ENCODE assay signal across 8 cellular contexts in the genomic region with DNA sequence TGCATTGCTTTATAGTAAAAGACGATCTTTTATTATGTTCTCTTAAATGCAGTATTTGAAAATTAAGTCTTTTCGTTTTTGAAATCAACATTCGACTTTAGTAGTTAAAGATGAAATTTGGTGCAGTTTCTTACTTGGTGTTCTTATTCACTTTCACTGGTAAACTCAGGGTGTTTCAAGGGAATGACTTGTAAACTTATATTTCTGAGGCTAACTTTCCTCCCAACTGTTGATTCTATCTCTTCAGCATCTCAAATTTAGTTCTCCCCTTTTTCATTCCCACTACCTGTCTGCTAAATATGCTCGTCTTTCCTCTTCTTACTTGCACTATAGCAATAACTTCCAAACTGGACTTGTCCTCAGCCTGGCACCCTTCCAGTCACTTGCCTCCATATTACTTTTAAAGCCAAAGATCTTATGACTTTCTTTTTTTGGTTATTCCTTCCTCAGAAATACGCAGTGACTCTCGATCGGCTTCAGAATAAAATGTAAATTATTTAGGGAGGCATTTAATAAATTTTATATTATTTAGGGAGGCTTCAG. TPM values are rescaled to one million over a fixed set of nuclear protein-coding genes. Genes with fewer than 3 reads are reported as not detected.
DNase-seq lines count a peak whose midpoint lies in the region; ATAC-seq, FAIRE-seq and TF ChIP-seq lines count a peak whose summit lies in the region.

No MANE protein-coding gene starts in this region.

- RAD21 ChIA-PET in GM12878 (lab: Charles Lee; ENCODE audit: unreplicated experiment): interaction anchor here (1.1 to 2.0 kb wide), 5 partner anchors 62 to 162 kb away, joined by 3 to 10 read pairs (median 3); a partner anchor contains a TSS

- BruUV-seq in GM12878 (replicated peaks; lab: Mats Ljungman, UMichigan): no TSS peak

- H3K9me3 ChIP-seq in left ventricle myocardium inferior (replicated peaks): no peaks in the 10 kb centered on the region
- no peaks in the 10 kb centered on the region for H3K9me3 ChIP-seq in GM12878 (replicated peaks; ENCODE audit: control insufficient read depth, insufficient read depth, low read length)
- H3K9me3 ChIP-seq in lower lobe of right lung: no peaks in the 10 kb centered on the region
- no peaks in the 10 kb centered on the region for H3K9me3 ChIP-seq in uterus

- POLR2A ChIA-PET in GM12878 (lab: Charles Lee): interaction anchor here (0.7 to 1.5 kb wide), 2 partner anchors 67 to 279 kb away, joined by 3 read pairs; a partner anchor contains a TSS

- TF ChIP-seq CTCF in left ventricle myocardium inferior (IDR thresholded peaks at IDR 0.05; ENCODE audit: borderline replicate concordance): no peak
- no peak for TF ChIP-seq CTCF in GM12878 (IDR thresholded peaks at IDR 0.05 in 2 of 3, conservative IDR thresholded peaks at IDR 0.05 in 1 of 3; ENCODE audit: control insufficient read depth in 2 of 3, extremely low read depth in 1 of 3, insufficient read depth in 1 of 3, low read depth in 3 of 3, low read length in 3 of 3)
- no peak for TF ChIP-seq CTCF in lower lobe of right lung (IDR thresholded peaks at IDR 0.05)
- no peak for TF ChIP-seq CTCF in uterus (IDR thresholded peaks at IDR 0.05)

- no peak for TF ChIP-seq RAD21 in GM12878 (IDR thresholded peaks at IDR 0.05; ENCODE audit: insufficient read depth, low read depth, low read length)

- SMC1A ChIA-PET in GM12878 (lab: Charles Lee; ENCODE audit: uncharacterized antibody, unreplicated experiment): interaction anchor here (0.6 to 1.3 kb wide), 4 partner anchors 50 to 94 kb away, joined by 3 to 5 read pairs (median 4); no protein-coding TSS in a partner anchor

- peak overlapping the region; percentile 79 for H3K9ac ChIP-seq in GM12878 (ENCODE audit: control insufficient read depth, insufficient read depth, low read length)

- peaks cover 30% of the 10 kb centered on the region for H3K79me2 ChIP-seq in GM12878 (ENCODE audit: control insufficient read depth, insufficient read depth, low read length)

- DNase-seq in left ventricle myocardium inferior (no peak), left cardiac atrium (no peak), GM12878 (ENCODE audit: low read depth, low spot score) (no peak), lower lobe of right lung (no peak), uterus (no peak), ureter (ENCODE audit: low spot score) (no peak), NCI-H748 (lab: John Stamatoyannopoulos, UW; ENCODE audit: unreplicated experiment) (no peak)

- H3K27me3 ChIP-seq in left ventricle myocardium inferior (ENCODE audit: low read depth): no peaks in the 10 kb centered on the region
- no peaks in the 10 kb centered on the region for H3K27me3 ChIP-seq in GM12878 (replicated peaks in 1 of 2; ENCODE audit: control insufficient read depth in 2 of 2, insufficient read depth in 2 of 2, low read length in 1 of 2)
- no peaks in the 10 kb centered on the region for H3K27me3 ChIP-seq in lower lobe of right lung (ENCODE audit: low read depth)
- no peaks in the 10 kb centered on the region for H3K27me3 ChIP-seq in uterus

- H3K36me3 ChIP-seq in left ventricle myocardium inferior (peaks cover 12% of the 10 kb centered on the region), GM12878 (ENCODE audit: control insufficient read depth in 2 of 2, insufficient read depth in 2 of 2, low read length in 1 of 2) (peaks cover 0 to 3% of the 10 kb centered on the region in 2 experiments; a peak in 1 of 4 replicates), lower lobe of right lung (peaks cover 13% of the 10 kb centered on the region), uterus (no peaks in the 10 kb centered on the region)

- no peak for TF ChIP-seq EP300 in GM12878 (IDR thresholded peaks at IDR 0.05; ENCODE audit: borderline replicate concordance in 1 of 2, control insufficient read depth in 1 of 2, low read depth in 2 of 2, low read length in 2 of 2)

- H2AFZ ChIP-seq in GM12878 (ENCODE audit: control insufficient read depth, low read depth, low read length): peak overlapping the region; percentile 95

- no peak for FAIRE-seq in GM12878 (lab: Jason Lieb, UNC)

- no peaks in the 10 kb centered on the region for H4K20me1 ChIP-seq in GM12878 (ENCODE audit: control insufficient read depth, insufficient read depth)

- in situ Hi-C loops in GM12878 (cut with MboI): no loop called here

- WGBS in GM12878 (ENCODE audit: insufficient coverage, insufficient replicate concordance, low lambda C conversion rate, missing lambda C conversion rate): 55% methylated on average over 7 of the region's 7 CpGs

- H3K27ac ChIP-seq in left ventricle myocardium inferior (replicated peaks): peak overlapping the region; percentile 80
- H3K27ac ChIP-seq in GM12878 (ENCODE audit: control insufficient read depth, insufficient read depth): peak overlapping the region; percentile 68
- H3K27ac ChIP-seq in lower lobe of right lung: peak overlapping the region; percentile 86
- peak overlapping the region in 1 of 2 donors; percentile 46 for H3K27ac ChIP-seq in uterus

- H3K4me3 ChIP-seq in left ventricle myocardium inferior: peak overlapping the region; percentile 85
- H3K4me3 ChIP-seq in GM12878: peak overlapping the region; percentile 92
- peak overlapping the region; percentile 95 for H3K4me3 ChIP-seq in lower lobe of right lung
- peak overlapping the region; percentile 65 to 93 for H3K4me3 ChIP-seq in uterus

- intact Hi-C loops in left ventricle myocardium inferior (cut with micrococcal nuclease): no loop called here
- intact Hi-C loops in left cardiac atrium (cut with DNase I): no loop called here
- intact Hi-C loops in GM12878 (cut with micrococcal nuclease; ENCODE audit: unreplicated experiment): loop anchor here (5.0 kb wide), 1 partner anchor 67 kb away; a partner anchor contains a TSS
- intact Hi-C loops in lower lobe of right lung (cut with DNase I): no loop called here
- intact Hi-C loops in uterus (cut with DNase I; ENCODE audit: low total_unique reads): no loop called here

- ATAC-seq in left cardiac atrium (no peak), GM12878 (no peak), lower lobe of right lung (no peak), HG03280 (IDR thresholded peaks at IDR 0.05; ENCODE audit: unreplicated experiment) (no peak)

- peak overlapping the region; percentile 91 for H3K4me2 ChIP-seq in GM12878 (ENCODE audit: control insufficient read depth, insufficient read depth)

- TF ChIP-seq POLR2A in GM12878 (IDR thresholded peaks at IDR 0.05; ENCODE audit: low read depth, low read length): no peak
- TF ChIP-seq POLR2A in uterus (IDR thresholded peaks at IDR 0.05): no peak

- H3K4me1 ChIP-seq in left ventricle myocardium inferior: peaks cover 32% of the 10 kb centered on the region
- no peaks in the 10 kb centered on the region for H3K4me1 ChIP-seq in GM12878 (ENCODE audit: control insufficient read depth, insufficient read depth, low read length)
- H3K4me1 ChIP-seq in lower lobe of right lung: peaks cover 10% of the 10 kb centered on the region
- H3K4me1 ChIP-seq in uterus: no peaks in the 10 kb centered on the region

- CTCF ChIA-PET in GM12878 (lab: Yijun Ruan, JAX): interaction anchor here (1.3 kb wide), 1 partner anchor 490 kb away, joined by 3 read pairs; no protein-coding TSS in a partner anchor

TF ChIP-seq in GM12878, 131 proteins besides CTCF, POLR2A, EP300 and RAD21 (continues in another document):
- TF ChIP-seq JUNB (IDR thresholded peaks at IDR 0.05) (no peak), POU2F2 (IDR thresholded peaks at IDR 0.05; ENCODE audit: borderline replicate concordance, low read depth, low read length) (no peak)
- TF ChIP-seq, protein P1, sequence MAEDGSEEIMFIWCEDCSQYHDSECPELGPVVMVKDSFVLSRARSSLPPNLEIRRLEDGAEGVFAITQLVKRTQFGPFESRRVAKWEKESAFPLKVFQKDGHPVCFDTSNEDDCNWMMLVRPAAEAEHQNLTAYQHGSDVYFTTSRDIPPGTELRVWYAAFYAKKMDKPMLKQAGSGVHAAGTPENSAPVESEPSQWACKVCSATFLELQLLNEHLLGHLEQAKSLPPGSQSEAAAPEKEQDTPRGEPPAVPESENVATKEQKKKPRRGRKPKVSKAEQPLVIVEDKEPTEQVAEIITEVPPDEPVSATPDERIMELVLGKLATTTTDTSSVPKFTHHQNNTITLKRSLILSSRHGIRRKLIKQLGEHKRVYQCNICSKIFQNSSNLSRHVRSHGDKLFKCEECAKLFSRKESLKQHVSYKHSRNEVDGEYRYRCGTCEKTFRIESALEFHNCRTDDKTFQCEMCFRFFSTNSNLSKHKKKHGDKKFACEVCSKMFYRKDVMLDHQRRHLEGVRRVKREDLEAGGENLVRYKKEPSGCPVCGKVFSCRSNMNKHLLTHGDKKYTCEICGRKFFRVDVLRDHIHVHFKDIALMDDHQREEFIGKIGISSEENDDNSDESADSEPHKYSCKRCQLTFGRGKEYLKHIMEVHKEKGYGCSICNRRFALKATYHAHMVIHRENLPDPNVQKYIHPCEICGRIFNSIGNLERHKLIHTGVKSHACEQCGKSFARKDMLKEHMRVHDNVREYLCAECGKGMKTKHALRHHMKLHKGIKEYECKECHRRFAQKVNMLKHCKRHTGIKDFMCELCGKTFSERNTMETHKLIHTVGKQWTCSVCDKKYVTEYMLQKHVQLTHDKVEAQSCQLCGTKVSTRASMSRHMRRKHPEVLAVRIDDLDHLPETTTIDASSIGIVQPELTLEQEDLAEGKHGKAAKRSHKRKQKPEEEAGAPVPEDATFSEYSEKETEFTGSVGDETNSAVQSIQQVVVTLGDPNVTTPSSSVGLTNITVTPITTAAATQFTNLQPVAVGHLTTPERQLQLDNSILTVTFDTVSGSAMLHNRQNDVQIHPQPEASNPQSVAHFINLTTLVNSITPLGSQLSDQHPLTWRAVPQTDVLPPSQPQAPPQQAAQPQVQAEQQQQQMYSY (CRISPR knock-in tag; IDR thresholded peaks at IDR 0.05): no peak

RNA-seq across cellular contexts. Expression of a gene that starts 1.0 kb away (rescaled TPM):
- total RNA-seq in left ventricle myocardium inferior (7.7 TPM), left cardiac atrium (1 to 10 TPM; 9.6 to 9.7 TPM), GM12878 (2014; rRNA removed) (24.3 and 25.7 TPM in 2 replicates), GM12878 (2014; rRNA removed; fragmentation: Illumina TruSeq; extraction: Trizol) (16.1 and 16.4 TPM in 2 replicates), GM12878 (2021) (10.7 and 11.8 TPM in 2 replicates), lower lobe of right lung (30.6 TPM), uterus (10 to 100 TPM in 3 of 4 donors, 1 to 10 TPM in 1; 6.7 to 65.3 (median 28.8) TPM), ureter (39.5 TPM)
- total RNA-seq in GM12878 (2013; cell fraction: nucleolus; rRNA removed): 69.9 and 77.4 TPM in 2 replicates
- polyA plus RNA-seq in GM12878 (2011; ENCODE audit: low read depth): 5.7 TPM
- polyA plus RNA-seq in GM12878 (2011; rRNA removed) (20.3 and 42.3 TPM in 2 replicates), GM12878 (2014; fragmentation: Illumina TruSeq; extraction: Trizol) (11.7 and 17.3 TPM in 2 replicates), GM12878 (2014; fragmentation: Nextera tagmentation; extraction: Ambion mirVana) (1 to 10 TPM; 3.6 to 4.9 TPM), GM12878 (2014; rRNA removed) (13.4 and 14.7 TPM in 2 replicates), GM12878 (2016; fragmentation: Nextera tagmentation; extraction: Ambion mirVana) (10 to 100 TPM; 17.0 to 20.4 TPM)
- polyA plus RNA-seq in GM12878 (2011; cell fraction: cytosol; rRNA removed): 7.7 and 7.8 TPM in 2 replicates
- 11.8 and 16.0 TPM in 2 replicates for polyA plus RNA-seq in GM12878 (2011; cell fraction: nucleus; rRNA removed)
- 10.5 and 10.7 TPM in 2 replicates for polyA plus RNA-seq in GM12878 (2012)
- polyA minus RNA-seq in GM12878 (2011; rRNA and poly(A)+ RNA removed): 9.3 and 10.6 TPM in 2 replicates
- 3.6 and 5.3 TPM in 2 replicates for polyA minus RNA-seq in GM12878 (2011; cell fraction: cytosol; rRNA and poly(A)+ RNA removed)
- 11.7 and 20.9 TPM in 2 replicates for polyA minus RNA-seq in GM12878 (2011; cell fraction: nucleus; rRNA and poly(A)+ RNA removed)
